10 cellular contexts compared by ENCODE assay signal in the genomic region with DNA sequence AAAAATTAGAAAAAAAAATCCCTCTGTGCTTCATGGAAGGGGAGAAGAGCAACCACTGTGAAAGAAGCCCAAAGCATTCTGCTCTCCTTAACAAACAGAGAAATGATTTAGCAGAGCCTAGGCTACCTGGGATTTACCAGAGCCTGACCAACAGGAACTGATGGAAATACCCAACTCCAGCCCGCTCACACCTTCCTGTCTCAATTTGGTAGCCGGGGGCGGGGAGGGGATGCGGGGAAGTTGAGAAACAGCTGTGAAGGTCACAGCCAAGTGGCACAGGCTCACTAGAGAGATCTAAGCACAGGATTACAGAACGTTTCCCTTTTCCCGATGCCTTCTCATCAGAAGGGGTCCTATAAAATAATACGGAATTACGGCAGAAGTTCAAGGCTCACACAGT. TPM values are rescaled to one million over a fixed set of nuclear protein-coding genes. Genes with fewer than 3 reads are reported as not detected.
A peak's percentile ranks its signal among the peaks of the same experiment; 100 is the strongest.
DNase-seq lines count a peak whose midpoint lies in the region; ATAC-seq and TF ChIP-seq lines count a peak whose summit lies in the region.
"Had no signal": no experiment of that assay in that cellular context is flagged by ENCODE, and none has a peak within 500 bp of the region (broad histone marks: within the 10 kb centered on the region; RNA-seq: fewer than 3 reads in every experiment).

No MANE protein-coding gene starts in this region.

- peaks cover 0 to 6% (median 0%) of the 10 kb centered on the region in 11 donors for H3K9me3 ChIP-seq in heart right ventricle
- H3K9me3 ChIP-seq in right atrium auricular region: no peaks in the 10 kb centered on the region
- H3K9me3 ChIP-seq in right lobe of liver: no peaks in the 10 kb centered on the region

- peaks cover 0 to 3% of the 10 kb centered on the region in 2 donors for H3K9me3 Mint-ChIP-seq in stimulated activated naive CD8-positive, alpha-beta T cell treated with anti-CD3 and anti-CD28 coated beads, Interleukin-15, amount 100 ng/mL, for 72 hours

- H3K27ac ChIP-seq in heart right ventricle (no peak overlapping the region), right atrium auricular region (no peak overlapping the region), right lobe of liver (no peak overlapping the region)
- H3K27ac ChIP-seq: BLaER1 had no signal

- DNase-seq in heart right ventricle: no peak
- no peak for DNase-seq in right atrium auricular region (ENCODE audit: low spot score)
- peak in 1 of 2 donors; percentile 29 for DNase-seq in stimulated activated naive CD8-positive, alpha-beta T cell treated with anti-CD3 and anti-CD28 coated beads, Interleukin-15, amount 100 ng/mL, for 72 hours
- no peak for DNase-seq in right lobe of liver
- DNase-seq in NCI-H2196 (lab: John Stamatoyannopoulos, UW; ENCODE audit: unreplicated experiment): no peak
- no peak for DNase-seq in activated effector memory CD4-positive, alpha-beta T cell treated with anti-CD3 and anti-CD28 coated beads, Interleukin-2, amount 50 U/mL, for 16 hours
- DNase-seq: MV-4-11 had no signal

- peak overlapping the region in 1 of 2 donors; percentile 43 for H3K27ac Mint-ChIP-seq in stimulated activated naive CD8-positive, alpha-beta T cell treated with anti-CD3 and anti-CD28 coated beads, Interleukin-15, amount 100 ng/mL, for 72 hours

- peaks cover 6 to 46% (median 27%) of the 10 kb centered on the region in 9 donors for H3K4me1 ChIP-seq in heart right ventricle
- peaks cover 0 to 22% of the 10 kb centered on the region in 2 donors for H3K4me1 ChIP-seq in right atrium auricular region
- no peaks in the 10 kb centered on the region for H3K4me1 ChIP-seq in right lobe of liver
- H3K4me1 ChIP-seq: BLaER1 had no signal

- peaks cover 0 to 4% (median 0%) of the 10 kb centered on the region in 9 donors for H3K36me3 ChIP-seq in heart right ventricle
- H3K36me3 ChIP-seq in right atrium auricular region: no peaks in the 10 kb centered on the region
- H3K36me3 ChIP-seq in right lobe of liver: no peaks in the 10 kb centered on the region

- H3K4me3 ChIP-seq in heart right ventricle (no peak overlapping the region), right atrium auricular region (no peak overlapping the region), right lobe of liver (no peak overlapping the region)
- H3K4me3 ChIP-seq: BLaER1 had no signal

- peak overlapping the region in 1 of 2 donors; percentile 57 for H3K4me3 Mint-ChIP-seq in stimulated activated naive CD8-positive, alpha-beta T cell treated with anti-CD3 and anti-CD28 coated beads, Interleukin-15, amount 100 ng/mL, for 72 hours

- H3K27me3 Mint-ChIP-seq in stimulated activated naive CD8-positive, alpha-beta T cell treated with anti-CD3 and anti-CD28 coated beads, Interleukin-15, amount 100 ng/mL, for 72 hours: no peaks in the 10 kb centered on the region

- TF ChIP-seq POLR2A in right lobe of liver (IDR thresholded peaks at IDR 0.05): no peak

- ATAC-seq in heart right ventricle: peak in 6 of 8 donors; percentile 20 to 81 (median 45)
- ATAC-seq in HG02610 (IDR thresholded peaks at IDR 0.05; ENCODE audit: unreplicated experiment): peak; percentile 94
- ATAC-seq in HG03565 (IDR thresholded peaks at IDR 0.05; ENCODE audit: unreplicated experiment): peak; percentile 71
- peak; percentile 66 for ATAC-seq in stimulated activated naive CD8-positive, alpha-beta T cell treated with anti-CD3 and anti-CD28 coated beads, Interleukin-15, amount 100 ng/mL, for 72 hours
- ATAC-seq in right lobe of liver: no peak

- no peak for TF ChIP-seq CTCF in heart right ventricle (IDR thresholded peaks at IDR 0.05)
- TF ChIP-seq CTCF in right atrium auricular region (IDR thresholded peaks at IDR 0.05): no peak
- TF ChIP-seq CTCF in right lobe of liver (IDR thresholded peaks at IDR 0.05): no peak

- WGBS in heart right ventricle, 2 donors: 52 to 61% methylated on average over 8 of the region's 8 CpGs
- 82% methylated on average over 7 of the region's 8 CpGs for WGBS in right lobe of liver (ENCODE audit: insufficient coverage, low coverage, low lambda C conversion rate, missing lambda C conversion rate)

- no peaks in the 10 kb centered on the region for H3K27me3 ChIP-seq in heart right ventricle
- no peaks in the 10 kb centered on the region for H3K27me3 ChIP-seq in right atrium auricular region
- H3K27me3 ChIP-seq in right lobe of liver: no peaks in the 10 kb centered on the region
- H3K27me3 ChIP-seq: BLaER1 had no signal

- H3K4me1 Mint-ChIP-seq in stimulated activated naive CD8-positive, alpha-beta T cell treated with anti-CD3 and anti-CD28 coated beads, Interleukin-15, amount 100 ng/mL, for 72 hours: peaks cover 44% of the 10 kb centered on the region

- intact Hi-C loops in heart right ventricle (cut with DNase I): loop anchor here in 5 of 10 donors (5.0 to 10.0 kb wide), 3 partner anchors 362 to 895 kb away; partner anchors contain the start of gene PTER (in 1 of the 5)
- intact Hi-C loops in right lobe of liver (cut with DNase I): no loop called here

RNA-seq across cellular contexts. Expression of gene RSU1, which starts 17.6 kb away (rescaled TPM):
- 10 to 100 TPM; 36.8 to 72.5 (median 48.3) TPM for total RNA-seq in heart right ventricle
- polyA plus RNA-seq in heart right ventricle: 10 to 100 TPM; 25.5 to 74.2 TPM
- total RNA-seq in right atrium auricular region: 10 to 100 TPM; 40.3 to 45.4 TPM
- total RNA-seq in right lobe of liver: 10 to 100 TPM; 24.1 to 44.5 (median 28.4) TPM

Comparison
In these comparisons a context has a peak if more than half of its experiments do, and no peak if none do; other contexts are left out.
1. ATAC-seq: peak in heart right ventricle (6 of 8), HG02610 (single experiment), HG03565 (single experiment) and stimulated activated naive CD8-positive, alpha-beta T cell treated with anti-CD3 and anti-CD28 coated beads, Interleukin-15, amount 100 ng/mL, for 72 hours (single experiment); none in right lobe of liver (0 of 4).